11 cellular contexts compared by ENCODE assay signal in the genomic region with DNA sequence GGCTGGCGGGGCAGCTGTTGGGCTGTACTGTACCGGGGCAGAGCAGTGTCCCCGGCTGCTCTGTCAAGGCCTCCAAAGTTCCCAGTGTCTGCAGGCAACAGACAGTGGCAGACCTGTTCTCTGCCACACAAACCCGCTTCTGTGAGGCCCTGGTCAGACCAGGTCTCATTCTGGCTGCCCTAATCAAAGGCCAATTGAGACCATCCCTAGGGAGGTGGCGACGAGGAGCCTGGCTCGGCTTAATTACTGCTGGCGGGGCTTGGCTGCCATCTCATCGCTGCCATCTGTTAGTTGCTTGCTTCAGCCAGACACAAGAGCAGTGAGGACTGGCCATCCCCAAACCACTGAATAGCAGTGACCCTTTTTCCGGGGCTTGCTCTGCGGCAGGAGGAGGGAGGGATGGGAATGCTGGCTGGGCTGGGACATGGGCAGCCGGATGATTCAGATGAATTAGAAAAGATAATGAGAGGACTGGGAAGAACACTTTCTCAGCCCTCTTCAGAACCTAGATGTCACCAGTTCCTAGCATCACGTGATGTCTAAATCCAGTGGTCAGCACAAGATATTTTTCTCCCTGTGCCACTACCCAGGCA. TPM values are rescaled to one million over a fixed set of nuclear protein-coding genes. Genes with fewer than 3 reads are reported as not detected.
DNase-seq lines count a peak whose midpoint lies in the region; ATAC-seq and TF ChIP-seq lines count a peak whose summit lies in the region.
"Had no signal": no experiment of that assay in that cellular context is flagged by ENCODE, and none has a peak within 500 bp of the region (broad histone marks: within the 10 kb centered on the region; RNA-seq: fewer than 3 reads in every experiment).

No MANE protein-coding gene starts in this region.

- peak overlapping the region; percentile 74 for H3K27ac Mint-ChIP-seq in neural crest cell (ENCODE audit: unreplicated experiment)
- H3K27ac Mint-ChIP-seq: activated CD8-positive, alpha-beta T cell treated with anti-CD3 and anti-CD28 coated beads, Interleukin-2, amount 10 ng/mL, durations not matched to agents 7 days and 5 days had no signal

- ATAC-seq in HG03196 (IDR thresholded peaks at IDR 0.05; ENCODE audit: unreplicated experiment) (no peak), GM21786 (IDR thresholded peaks at IDR 0.05; ENCODE audit: unreplicated experiment) (no peak)
- ATAC-seq: activated CD8-positive, alpha-beta T cell treated with anti-CD3 and anti-CD28 coated beads, Interleukin-2, amount 10 ng/mL, durations not matched to agents 7 days and 5 days had no signal

- peaks cover 26% of the 10 kb centered on the region for H3K4me1 Mint-ChIP-seq in neural crest cell

- peak; percentile 71 for DNase-seq in D341Med (ENCODE audit: low spot score)
- DNase-seq in NCI-H2227 (lab: John Stamatoyannopoulos, UW; ENCODE audit: unreplicated experiment): peak; percentile 6
- DNase-seq in dedifferentiated amniotic fluid mesenchymal stem cell (ENCODE audit: extremely low spot score): peak; percentile 22
- DNase-seq in neural crest cell (ENCODE audit: low read depth, low spot score): no peak
- no peak for DNase-seq in activated gamma-delta T cell treated with Interleukin-2 at 50 U/mL for 16 hours
- DNase-seq in SHP77 treated with DMSO at 0.1 percent for 48 hours (lab: John Stamatoyannopoulos, UW): no peak
- DNase-seq: activated CD8-positive, alpha-beta T cell treated with anti-CD3 and anti-CD28 coated beads, Interleukin-2, amount 10 ng/mL, durations not matched to agents 7 days and 5 days; left ventricle myocardium inferior; NCI-H2107 had no signal

- no peaks in the 10 kb centered on the region for H3K36me3 Mint-ChIP-seq in neural crest cell (ENCODE audit: low read depth)

- TF ChIP-seq CTCF in neural crest cell (conservative IDR thresholded peaks at IDR 0.05): no peak

- H3K9me3 Mint-ChIP-seq in neural crest cell: peaks cover 2% of the 10 kb centered on the region

- H3K27me3 Mint-ChIP-seq in neural crest cell (ENCODE audit: low read depth): no peaks in the 10 kb centered on the region

- H3K4me3 Mint-ChIP-seq in neural crest cell: no peak overlapping the region
- H3K4me3 Mint-ChIP-seq: activated CD8-positive, alpha-beta T cell treated with anti-CD3 and anti-CD28 coated beads, Interleukin-2, amount 10 ng/mL, durations not matched to agents 7 days and 5 days had no signal

RNA-seq across cellular contexts. Expression of a gene that starts 24.5 kb away (rescaled TPM):
- 38.8 and 38.9 TPM in 2 replicates for total RNA-seq in neural crest cell

RNA-seq across cellular contexts. Expression of a gene that starts 24.9 kb away (rescaled TPM):
- total RNA-seq in neural crest cell: 55.7 and 61.7 TPM in 2 replicates

RNA-seq across cellular contexts. Expression of a gene that starts 57.8 kb away (rescaled TPM):
- 3.0 and 8.7 TPM in 2 replicates for total RNA-seq in neural crest cell

Comparison
In these comparisons a context has a peak if more than half of its experiments do, and no peak if none do; other contexts are left out.
1. DNase-seq: peak in D341Med (single experiment), NCI-H2227 (single experiment) and dedifferentiated amniotic fluid mesenchymal stem cell (single experiment); none in neural crest cell (single experiment), activated gamma-delta T cell treated with Interleukin-2 at 50 U/mL for 16 hours (single experiment) and SHP77 treated with DMSO at 0.1 percent for 48 hours (single experiment).